In genomic region chr5:158725223-158725825, GRCh38 we compare ENCODE assay signal across 14 cellular contexts.
A peak's percentile ranks its signal among the peaks of the same experiment; 100 is the strongest.
DNase-seq lines count a peak whose midpoint lies in the region; ATAC-seq, FAIRE-seq and TF ChIP-seq lines count a peak whose summit lies in the region.
"Had no signal": no experiment of that assay in that cellular context is flagged by ENCODE, and none has a peak within 500 bp of the region (broad histone marks: within the 10 kb centered on the region; RNA-seq: fewer than 3 reads in every experiment).

No MANE protein-coding gene starts in this region.

- H3K27ac ChIP-seq in subcutaneous abdominal adipose tissue (ENCODE audit: low read depth, low read length): peak overlapping the region; percentile 95
- H3K27ac ChIP-seq: gastroesophageal sphincter had no signal

- ATAC-seq in GM21360 (IDR thresholded peaks at IDR 0.05; ENCODE audit: unreplicated experiment): no peak
- ATAC-seq: gastroesophageal sphincter; natural killer cell treated with Interleukin-12 subunit alpha and Interleukin-12 subunit beta and Interleukin-15 and Interleukin-18, amount 100 ng/mL, for 72 hours had no signal

- H3K9ac ChIP-seq in subcutaneous abdominal adipose tissue (ENCODE audit: low read length in 5 of 5): peak overlapping the region in 1 of 5 donors; percentile 47

- TF ChIP-seq CTCF in epithelial cell of esophagus (IDR thresholded peaks at IDR 0.05; ENCODE audit: insufficient read depth, low read depth, low read length, missing control alignments): no peak

- H3K27me3 ChIP-seq in subcutaneous abdominal adipose tissue (ENCODE audit: control insufficient read depth in 5 of 5, insufficient read depth in 4 of 5, low read length in 5 of 5): no peaks in the 10 kb centered on the region

- H3K9me3 ChIP-seq in subcutaneous abdominal adipose tissue (ENCODE audit: control insufficient read depth in 5 of 5, low read length in 5 of 5): no peaks in the 10 kb centered on the region
- H3K9me3 ChIP-seq: gastroesophageal sphincter had no signal

- H3K36me3 ChIP-seq in subcutaneous abdominal adipose tissue (ENCODE audit: control insufficient read depth in 5 of 5, insufficient read depth in 5 of 5, low read length in 5 of 5): peaks cover 19 to 33% (median 23%) of the 10 kb centered on the region in 5 donors

- no peak overlapping the region for H3K4me3 ChIP-seq in epithelial cell of esophagus (ENCODE audit: low read length)
- peak overlapping the region in 1 of 5 donors; percentile 20 for H3K4me3 ChIP-seq in subcutaneous abdominal adipose tissue (ENCODE audit: low read depth in 1 of 5, low read length in 5 of 5)
- H3K4me3 ChIP-seq: gastroesophageal sphincter had no signal

- FAIRE-seq in RCC 7860 (lab: Jason Lieb, UNC): no peak
- FAIRE-seq: kidney had no signal

- H3K4me1 ChIP-seq in subcutaneous abdominal adipose tissue (ENCODE audit: control insufficient read depth in 5 of 5, insufficient read depth in 5 of 5, low read length in 5 of 5): peaks cover 0 to 71% (median 49%) of the 10 kb centered on the region in 5 donors

- DNase-seq in NCI-H748 (lab: John Stamatoyannopoulos, UW; ENCODE audit: unreplicated experiment) (peak; percentile 8), NCI-H748 treated with DMSO at 0.1 percent for 48 hours (lab: John Stamatoyannopoulos, UW) (no peak), NCI-H526 treated with DMSO at 0.1 percent for 48 hours (lab: John Stamatoyannopoulos, UW) (peak; percentile 82), epithelial cell of esophagus (ENCODE audit: low read depth) (peak; percentile 6), RCC 7860 (ENCODE audit: low spot score) (no peak)
- no peak for DNase-seq in activated CD4-positive, CD25-positive, alpha-beta regulatory T cell (lab: John Stamatoyannopoulos, UW)
- DNase-seq: activated naive CD8-positive, alpha-beta T cell treated with anti-CD3 and anti-CD28 coated beads, Interleukin-2, amount 10 ng/mL, durations not matched to agents 7 days and 5 days; cortex of kidney; kidney; NCI-H1417 treated with DMSO at 0.1 percent for 48 hours had no signal

Comparison
In these comparisons a context has a peak if more than half of its experiments do, and no peak if none do; other contexts are left out.
1. DNase-seq: peak in NCI-H748 (single experiment), NCI-H526 treated with DMSO at 0.1 percent for 48 hours (single experiment) and epithelial cell of esophagus (single experiment); none in NCI-H748 treated with DMSO at 0.1 percent for 48 hours (single experiment), RCC 7860 (single experiment) and activated CD4-positive, CD25-positive, alpha-beta regulatory T cell (0 of 4).